In genomic region chrX:23616361-23616760, GRCh38 we compare ENCODE assay signal across 8 cellular contexts. TPM values are rescaled to one million over a fixed set of nuclear protein-coding genes. Genes with fewer than 3 reads are reported as not detected.
DNase-seq lines count a peak whose midpoint lies in the region; TF ChIP-seq lines count a peak whose summit lies in the region.

No MANE protein-coding gene starts in this region.

- H3K4me1 ChIP-seq in OCI-LY3 (ENCODE audit: low read length), result peaks cover 5% of the 10 kb centered on the region
- H3K4me1 ChIP-seq in fibroblast of lung (ENCODE audit: control insufficient read depth, extremely low read depth, insufficient read depth, low read length), result no peaks in the 10 kb centered on the region
- no peaks in the 10 kb centered on the region for H3K4me1 ChIP-seq in transverse colon

- 36 to 50% methylated on average over 2 to 5 of the region's 5 CpGs for WGBS in transverse colon (ENCODE audit: low coverage in 1 of 2), 2 donors

- H4K20me1 ChIP-seq in OCI-LY3 (ENCODE audit: insufficient read depth, low read length), result no peaks in the 10 kb centered on the region
- no peaks in the 10 kb centered on the region for H4K20me1 ChIP-seq in fibroblast of lung (ENCODE audit: control insufficient read depth, extremely low read depth, insufficient read depth, low read length)

- in situ Hi-C loops in transverse colon (cut with MboI; ENCODE audit: low pct_ligation_motif_present in 1 of 4, low pct_unique_long_range_greater_than_20kb in 1 of 4, low sequenced_read_pairs in 3 of 4), result no loop called here

- H2AFZ ChIP-seq in OCI-LY3 (ENCODE audit: low read depth, low read length), result no peak overlapping the region
- H2AFZ ChIP-seq in fibroblast of lung (ENCODE audit: low read length), result no peak overlapping the region

- no peaks in the 10 kb centered on the region for H3K79me2 ChIP-seq in OCI-LY3 (ENCODE audit: low read length)
- H3K79me2 ChIP-seq in fibroblast of lung (ENCODE audit: control insufficient read depth, insufficient read depth, low read length), result no peaks in the 10 kb centered on the region

- H3K27ac ChIP-seq in OCI-LY3 (ENCODE audit: low read length) (no peak overlapping the region), fibroblast of lung (ENCODE audit: insufficient read depth, low read length) (no peak overlapping the region), transverse colon (no peak overlapping the region)

- no peaks in the 10 kb centered on the region for H3K27me3 ChIP-seq in OCI-LY3 (ENCODE audit: low read depth, low read length)
- H3K27me3 ChIP-seq in fibroblast of lung (ENCODE audit: control insufficient read depth, insufficient read depth, low read length), result no peaks in the 10 kb centered on the region
- no peaks in the 10 kb centered on the region for H3K27me3 ChIP-seq in transverse colon

- CTCF ChIA-PET in HEK293T (lab: Yijun Ruan, JAX), result interaction anchor here (0.5 to 1.5 kb wide), 4 partner anchors 9 to 1624 kb away, joined by 3 to 6 read pairs (median 4); no protein-coding TSS in a partner anchor

- H3K9me3 ChIP-seq in OCI-LY3 (ENCODE audit: insufficient read depth, low read length) (no peaks in the 10 kb centered on the region), fibroblast of lung (ENCODE audit: control insufficient read depth, insufficient read depth, low read depth, low read length) (no peaks in the 10 kb centered on the region), transverse colon (no peaks in the 10 kb centered on the region)

- H3K4me2 ChIP-seq in OCI-LY3 (ENCODE audit: low read length) (no peak overlapping the region), fibroblast of lung (ENCODE audit: extremely low read depth, insufficient read depth, low read length) (no peak overlapping the region)

- POLR2A ChIA-PET in HEK293T (lab: Yijun Ruan, JAX), result no interaction called here

- no peaks in the 10 kb centered on the region for H3K36me3 ChIP-seq in OCI-LY3 (replicated peaks; ENCODE audit: low read depth, low read length)
- no peaks in the 10 kb centered on the region for H3K36me3 ChIP-seq in fibroblast of lung (ENCODE audit: control insufficient read depth, insufficient read depth, low read length)
- no peaks in the 10 kb centered on the region for H3K36me3 ChIP-seq in transverse colon

- H3K9ac ChIP-seq in OCI-LY3 (ENCODE audit: low read length), result no peak overlapping the region
- no peak overlapping the region for H3K9ac ChIP-seq in fibroblast of lung (ENCODE audit: insufficient read depth, low read length)

- intact Hi-C loops in transverse colon (cut with DNase I; ENCODE audit: low total_unique reads), result no loop called here

- DNase-seq in NCI-H2196 (lab: John Stamatoyannopoulos, UW; ENCODE audit: unreplicated experiment) (peak; percentile 6), NCI-H2196 treated with DMSO at 0.1 percent for 48 hours (lab: John Stamatoyannopoulos, UW; ENCODE audit: unreplicated experiment) (no peak), HEK293T (ENCODE audit: extremely low spot score) (peak; percentile 44), fibroblast of lung (ENCODE audit: low read depth in 2 of 2) (peak; percentile 17 to 51), transverse colon (no peak), 8988T (no peak), kidney glomerular epithelial cell (lab: John Stamatoyannopoulos, UW) (no peak)

- TF ChIP-seq CTCF in OCI-LY3 (IDR thresholded peaks at IDR 0.05; ENCODE audit: low read depth, low read length) (peak; percentile 47), fibroblast of lung (conservative IDR thresholded peaks at IDR 0.05 in 1 of 2, IDR thresholded peaks at IDR 0.05 in 1 of 2; ENCODE audit: low read depth in 1 of 2, low read length in 2 of 2) (peak; percentile 40 to 61), transverse colon (IDR thresholded peaks at IDR 0.05) (peak; percentile 13 to 63 (median 47))

- no peak for TF ChIP-seq EP300 in transverse colon (IDR thresholded peaks at IDR 0.05; ENCODE audit: low read depth)

- TF ChIP-seq POLR2A in transverse colon (IDR thresholded peaks at IDR 0.05), result no peak

- H3K4me3 ChIP-seq in OCI-LY3 (ENCODE audit: low read length) (no peak overlapping the region), fibroblast of lung (replicated peaks in 1 of 4; ENCODE audit: control extremely low read depth in 1 of 4, insufficient read depth in 1 of 4, low read depth in 3 of 4, low read length in 4 of 4) (no peak overlapping the region), transverse colon (no peak overlapping the region)

TF ChIP-seq in HEK293T, 16 proteins besides CTCF, POLR2A, EP300 and RAD21:
- TF ChIP-seq ZNF384 (IDR thresholded peaks at IDR 0.05), result no peak
- no peak for TF ChIP-seq BHLHE40 (IDR thresholded peaks at IDR 0.05; ENCODE audit: borderline replicate concordance)
- TF ChIP-seq HDGF (IDR thresholded peaks at IDR 0.05; ENCODE audit: borderline replicate concordance), result no peak
- no peak for TF ChIP-seq FOXM1 (IDR thresholded peaks at IDR 0.05; ENCODE audit: borderline replicate concordance)
- no peak for TF ChIP-seq SUZ12 (IDR thresholded peaks at IDR 0.05)
- TF ChIP-seq TARDBP (IDR thresholded peaks at IDR 0.05), result no peak
- no peak for TF ChIP-seq ARNT (IDR thresholded peaks at IDR 0.05)
- TF ChIP-seq FOXA1 (IDR thresholded peaks at IDR 0.05), result no peak
- TF ChIP-seq FOXK2 (IDR thresholded peaks at IDR 0.05), result no peak
- no peak for TF ChIP-seq SP1 (IDR thresholded peaks at IDR 0.05)

RNA-seq across cellular contexts. Expression of gene PRDX4, which starts 50.9 kb away (rescaled TPM):
- 189 and 209 TPM in 2 replicates for total RNA-seq in fibroblast of lung
- polyA plus RNA-seq in fibroblast of lung, result 147 and 163 TPM in 2 replicates
- 153 and 155 TPM in 2 replicates for polyA plus RNA-seq in fibroblast of lung (2012)
- polyA minus RNA-seq in fibroblast of lung (ENCODE audit: low replicate concordance), result 19.1 and 25.7 TPM in 2 replicates
- total RNA-seq in transverse colon, result 10 to 100 TPM; 24.3 to 46.2 (median 34.9) TPM

Comparison
In these comparisons a context has a peak if more than half of its experiments do, and no peak if none do; other contexts are left out.
1. DNase-seq: peak in NCI-H2196 (single experiment), HEK293T (single experiment) and fibroblast of lung (2 of 2); none in NCI-H2196 treated with DMSO at 0.1 percent for 48 hours (single experiment), transverse colon (single experiment), 8988T (single experiment) and kidney glomerular epithelial cell (single experiment).
2. Peak in every context shown above with its lines, with median percentiles within 50 percentile points of each other: CTCF ChIP-seq.